ENCODE assay signal across 1 cellular context in genomic region chr1:235892734-235893413, GRCh38.
TF ChIP-seq lines count a peak whose summit lies in the region.

No MANE protein-coding gene starts in this region.

TF ChIP-seq in HepG2, 621 proteins besides CTCF, POLR2A, EP300 and RAD21 (continued from another document and continues in another):
- peak; percentile 43 for TF ChIP-seq ARID5B (CRISPR knock-in tag; IDR thresholded peaks at IDR 0.05)
- TF ChIP-seq SOX5 (CRISPR knock-in tag; IDR thresholded peaks at IDR 0.05; ENCODE audit: borderline replicate concordance): peak; percentile 71
- TF ChIP-seq POLR2G (IDR thresholded peaks at IDR 0.05; ENCODE audit: low read depth, low read length): no peak
- TF ChIP-seq NFAT5 (CRISPR knock-in tag; IDR thresholded peaks at IDR 0.05): no peak
- no peak for TF ChIP-seq ZNF30 (CRISPR knock-in tag; IDR thresholded peaks at IDR 0.05)
- no peak for TF ChIP-seq ZNF232 (CRISPR knock-in tag; IDR thresholded peaks at IDR 0.05; ENCODE audit: borderline replicate concordance)
- no peak for TF ChIP-seq ZMAT5 (CRISPR knock-in tag; IDR thresholded peaks at IDR 0.05; ENCODE audit: borderline replicate concordance, low read depth)
- no peak for TF ChIP-seq ZNF20 (CRISPR knock-in tag; IDR thresholded peaks at IDR 0.05)
- TF ChIP-seq PATZ1 (CRISPR knock-in tag; IDR thresholded peaks at IDR 0.05): peak; percentile 29; the same call in 1 of the 2 replicates
- no peak for TF ChIP-seq ZBTB37 (CRISPR knock-in tag; IDR thresholded peaks at IDR 0.05)
- no peak for TF ChIP-seq CREB3 (CRISPR knock-in tag; IDR thresholded peaks at IDR 0.05)
- TF ChIP-seq POGK (CRISPR knock-in tag; conservative IDR thresholded peaks at IDR 0.05): no peak
- TF ChIP-seq KDM5B (CRISPR knock-in tag; IDR thresholded peaks at IDR 0.05; ENCODE audit: borderline replicate concordance): no peak
- TF ChIP-seq SMC3 (IDR thresholded peaks at IDR 0.05; ENCODE audit: low read length): no peak
- no peak for TF ChIP-seq ZSCAN21 (CRISPR knock-in tag; IDR thresholded peaks at IDR 0.05; ENCODE audit: borderline replicate concordance)
- TF ChIP-seq KDM4B (CRISPR knock-in tag; IDR thresholded peaks at IDR 0.05): no peak
- no peak for TF ChIP-seq ZNF451 (CRISPR knock-in tag; IDR thresholded peaks at IDR 0.05)
- no peak; the same call in 1 of the 2 replicates for TF ChIP-seq ARID4A (CRISPR knock-in tag; IDR thresholded peaks at IDR 0.05; ENCODE audit: borderline replicate concordance)
- no peak for TF ChIP-seq ZNF644 (CRISPR knock-in tag; IDR thresholded peaks at IDR 0.05; ENCODE audit: low read depth)
- TF ChIP-seq FOXO4 (CRISPR knock-in tag; conservative IDR thresholded peaks at IDR 0.05): no peak
- TF ChIP-seq ATF2 (CRISPR knock-in tag; IDR thresholded peaks at IDR 0.05): no peak
- no peak for TF ChIP-seq ZNF704 (CRISPR knock-in tag; IDR thresholded peaks at IDR 0.05; ENCODE audit: borderline replicate concordance)
- no peak for TF ChIP-seq ZNF263 (CRISPR knock-in tag; IDR thresholded peaks at IDR 0.05)
- no peak for TF ChIP-seq EEA1 (CRISPR knock-in tag; IDR thresholded peaks at IDR 0.05; ENCODE audit: borderline replicate concordance)
